Comparison of ENCODE assay signal across 22 cellular contexts in the genomic region with DNA sequence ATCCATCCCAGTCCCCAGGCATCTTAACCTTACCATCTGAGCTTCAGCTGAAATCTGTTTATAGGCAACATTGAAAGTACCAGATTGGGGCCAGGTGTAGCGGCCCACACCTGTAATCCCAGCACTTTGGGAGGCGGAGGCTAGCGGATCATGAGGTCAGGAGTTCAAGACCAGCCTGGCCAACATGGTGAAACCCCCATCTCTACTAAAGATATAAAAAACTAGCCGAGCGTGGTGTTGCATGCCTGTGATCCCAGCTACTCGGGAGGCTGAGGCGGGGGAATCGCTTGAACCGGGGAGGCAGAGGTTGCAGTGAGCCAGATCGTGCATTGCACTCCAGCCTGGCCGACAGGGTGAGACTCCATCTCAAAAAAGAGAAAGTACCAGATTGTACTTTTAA. TPM values are rescaled to one million over a fixed set of nuclear protein-coding genes. Genes with fewer than 3 reads are reported as not detected.
A peak's percentile ranks its signal among the peaks of the same experiment; 100 is the strongest.
DNase-seq lines count a peak whose midpoint lies in the region; ATAC-seq and TF ChIP-seq lines count a peak whose summit lies in the region.
"Had no signal": no experiment of that assay in that cellular context is flagged by ENCODE, and none has a peak within 500 bp of the region (broad histone marks: within the 10 kb centered on the region; RNA-seq: fewer than 3 reads in every experiment).

No MANE protein-coding gene starts in this region.

- no peaks in the 10 kb centered on the region for H3K27me3 Mint-ChIP-seq in activated T-helper 1 cell treated with anti-CD3 and anti-CD28 coated beads, Interleukin-12 subunit alpha, Interleukin-12 subunit beta, Interleukin-2, Interleukin-4 antibody, amounts not matched to agents 30 ng/mL and 10 ng/mL and 1 ng/mL, durations not matched to agents 14 hours and 24 hours and 36 hours (ENCODE audit: insufficient read depth)
- H3K27me3 Mint-ChIP-seq: CD4-positive, alpha-beta T cell had no signal

- no peak overlapping the region for H3K4me3 ChIP-seq in cardiac muscle cell
- no peak overlapping the region for H3K4me3 ChIP-seq in right atrium auricular region
- H3K4me3 ChIP-seq in gastrocnemius medialis: no peak overlapping the region
- H3K4me3 ChIP-seq: A549; BLaER1 treated with 17β-estradiol and CSF1 and Interleukin-3, amounts not matched to agents 10 nM and 100 nM; GM23248; SJSA1 had no signal

- intact Hi-C loops in activated T-helper 1 cell treated with anti-CD3 and anti-CD28 coated beads, Interleukin-12 subunit alpha, Interleukin-12 subunit beta, Interleukin-2, Interleukin-4 antibody, amounts not matched to agents 30 ng/mL and 10 ng/mL and 1 ng/mL, durations not matched to agents 14 hours and 24 hours and 36 hours (cut with micrococcal nuclease): no loop called here
- intact Hi-C loops in gastrocnemius medialis (cut with DNase I; ENCODE audit: low total_unique reads): no loop called here

- H3K9me3 Mint-ChIP-seq in activated T-helper 1 cell treated with anti-CD3 and anti-CD28 coated beads, Interleukin-12 subunit alpha, Interleukin-12 subunit beta, Interleukin-2, Interleukin-4 antibody, amounts not matched to agents 30 ng/mL and 10 ng/mL and 1 ng/mL, durations not matched to agents 14 hours and 24 hours and 36 hours: no peaks in the 10 kb centered on the region
- H3K9me3 Mint-ChIP-seq: CD4-positive, alpha-beta T cell had no signal

- ATAC-seq in gastrocnemius medialis (no peak), GM19395 (IDR thresholded peaks at IDR 0.05; ENCODE audit: unreplicated experiment) (no peak)
- ATAC-seq: PC-3 had no signal

- peak overlapping the region; percentile 48 for H3K27ac Mint-ChIP-seq in activated T-helper 1 cell treated with anti-CD3 and anti-CD28 coated beads, Interleukin-12 subunit alpha, Interleukin-12 subunit beta, Interleukin-2, Interleukin-4 antibody, amounts not matched to agents 30 ng/mL and 10 ng/mL and 1 ng/mL, durations not matched to agents 14 hours and 24 hours and 36 hours
- H3K27ac Mint-ChIP-seq: CD4-positive, alpha-beta T cell had no signal

- peaks cover 14% of the 10 kb centered on the region for H3K4me1 Mint-ChIP-seq in activated T-helper 1 cell treated with anti-CD3 and anti-CD28 coated beads, Interleukin-12 subunit alpha, Interleukin-12 subunit beta, Interleukin-2, Interleukin-4 antibody, amounts not matched to agents 30 ng/mL and 10 ng/mL and 1 ng/mL, durations not matched to agents 14 hours and 24 hours and 36 hours (ENCODE audit: low read depth)

- peaks cover 17% of the 10 kb centered on the region for H3K4me1 ChIP-seq in cardiac muscle cell (ENCODE audit: low read depth)
- H3K4me1 ChIP-seq in right atrium auricular region: peaks cover 0 to 42% of the 10 kb centered on the region in 2 donors
- peaks cover 14 to 17% of the 10 kb centered on the region in 2 donors for H3K4me1 ChIP-seq in gastrocnemius medialis

- no peak for TF ChIP-seq POLR2A in gastrocnemius medialis (IDR thresholded peaks at IDR 0.05)

- TF ChIP-seq CTCF in cardiac muscle cell (IDR thresholded peaks at IDR 0.05; ENCODE audit: low read depth, low read length): no peak
- TF ChIP-seq CTCF in right atrium auricular region (IDR thresholded peaks at IDR 0.05): no peak
- no peak for TF ChIP-seq CTCF in gastrocnemius medialis (IDR thresholded peaks at IDR 0.05 in 4 of 5, conservative IDR thresholded peaks at IDR 0.05 in 1 of 5)

- H3K4me3 Mint-ChIP-seq in activated T-helper 1 cell treated with anti-CD3 and anti-CD28 coated beads, Interleukin-12 subunit alpha, Interleukin-12 subunit beta, Interleukin-2, Interleukin-4 antibody, amounts not matched to agents 30 ng/mL and 10 ng/mL and 1 ng/mL, durations not matched to agents 14 hours and 24 hours and 36 hours: no peak overlapping the region
- H3K4me3 Mint-ChIP-seq: CD4-positive, alpha-beta T cell had no signal

- H3K9me3 ChIP-seq in cardiac muscle cell (ENCODE audit: low read depth): no peaks in the 10 kb centered on the region
- H3K9me3 ChIP-seq in right atrium auricular region: no peaks in the 10 kb centered on the region
- no peaks in the 10 kb centered on the region for H3K9me3 ChIP-seq in gastrocnemius medialis
- H3K9me3 ChIP-seq: A549, SJSA1 had no signal

- H3K36me3 Mint-ChIP-seq in activated T-helper 1 cell treated with anti-CD3 and anti-CD28 coated beads, Interleukin-12 subunit alpha, Interleukin-12 subunit beta, Interleukin-2, Interleukin-4 antibody, amounts not matched to agents 30 ng/mL and 10 ng/mL and 1 ng/mL, durations not matched to agents 14 hours and 24 hours and 36 hours (ENCODE audit: low read depth): peaks cover 32% of the 10 kb centered on the region

- H3K36me3 ChIP-seq in cardiac muscle cell (peaks cover 4% of the 10 kb centered on the region), right atrium auricular region (peaks cover 44% of the 10 kb centered on the region), gastrocnemius medialis (peaks cover 2 to 55% of the 10 kb centered on the region in 2 donors)

- DNase-seq in cardiac muscle cell (ENCODE audit: low read depth in 1 of 2, low spot score in 1 of 2): no peak
- DNase-seq in right atrium auricular region (ENCODE audit: low spot score): no peak
- no peak for DNase-seq in activated T-helper 1 cell treated with anti-CD3 and anti-CD28 coated beads, Interleukin-12 subunit alpha, Interleukin-12 subunit beta, Interleukin-2, Interleukin-4 antibody, amounts not matched to agents 30 ng/mL and 10 ng/mL and 1 ng/mL, durations not matched to agents 14 hours and 24 hours and 36 hours (ENCODE audit: low spot score)
- DNase-seq in mesenteric fat pad (ENCODE audit: low spot score): peak; percentile 64
- no peak for DNase-seq in gastrocnemius medialis
- DNase-seq in activated CD4-positive, alpha-beta T cell treated with anti-CD3 and anti-CD28 coated beads for 4 hours: no peak
- DNase-seq: AML-193; CD4-positive, alpha-beta T cell; H7; KG1; MM.1S; NCI-H446 treated with DMSO at 0.1 percent for 48 hours; NCI-H82; NK-92 treated with Interleukin-12 subunit alpha and Interleukin-12 subunit beta, amount 100 ng/mL, for 24 hours; PC-3; Right ventricle myocardium superior; RPMI8226 had no signal

- in situ Hi-C loops in gastrocnemius medialis (cut with MboI; ENCODE audit: low sequenced_read_pairs in 4 of 4): no loop called here

- H3K27me3 ChIP-seq in cardiac muscle cell (no peaks in the 10 kb centered on the region), right atrium auricular region (no peaks in the 10 kb centered on the region), gastrocnemius medialis (no peaks in the 10 kb centered on the region)
- H3K27me3 ChIP-seq: BLaER1 treated with 17β-estradiol and CSF1 and Interleukin-3, amounts not matched to agents 10 nM and 100 nM; SJSA1 had no signal

- H3K27ac ChIP-seq in cardiac muscle cell (peak overlapping the region; percentile 92), right atrium auricular region (no peak overlapping the region), gastrocnemius medialis (peak overlapping the region; percentile 62 to 73 (median 70))
- H3K27ac ChIP-seq: A549; BLaER1 treated with 17β-estradiol and CSF1 and Interleukin-3, amounts not matched to agents 10 nM and 100 nM; GM23248 had no signal

RNA-seq across cellular contexts. Expression of gene CRCP, which starts 39.0 kb away (rescaled TPM):
- total RNA-seq in cardiac muscle cell (20.3 and 30.0 TPM in 2 replicates), right atrium auricular region (10 to 100 TPM; 29.9 to 44.9 TPM), mesenteric fat pad (29.1 TPM), gastrocnemius medialis (10 to 100 TPM; 19.2 to 21.3 (median 20.4) TPM)
- polyA plus RNA-seq in cardiac muscle cell: 10.6 and 15.5 TPM in 2 replicates
- 41.0 and 44.1 TPM in 2 replicates for total RNA-seq in activated T-helper 1 cell treated with anti-CD3 and anti-CD28 coated beads, Interleukin-12 subunit alpha, Interleukin-12 subunit beta, Interleukin-2, Interleukin-4 antibody, amounts not matched to agents 30 ng/mL and 10 ng/mL and 1 ng/mL, durations not matched to agents 14 hours and 24 hours and 36 hours

RNA-seq across cellular contexts. Expression of gene TPST1, which starts 51.4 kb away (rescaled TPM):
- 20.4 and 21.1 TPM in 2 replicates for total RNA-seq in cardiac muscle cell
- polyA plus RNA-seq in cardiac muscle cell: 23.7 and 24.8 TPM in 2 replicates
- total RNA-seq in right atrium auricular region: 1 to 10 TPM; 9.0 to 9.3 TPM
- total RNA-seq in activated T-helper 1 cell treated with anti-CD3 and anti-CD28 coated beads, Interleukin-12 subunit alpha, Interleukin-12 subunit beta, Interleukin-2, Interleukin-4 antibody, amounts not matched to agents 30 ng/mL and 10 ng/mL and 1 ng/mL, durations not matched to agents 14 hours and 24 hours and 36 hours: 1.6 and 1.8 TPM in 2 replicates
- 21.8 TPM for total RNA-seq in mesenteric fat pad
- total RNA-seq in gastrocnemius medialis: 1 to 10 TPM; 1.4 to 3.7 (median 3.0) TPM

Comparison
In these comparisons a context has a peak if more than half of its experiments do, and no peak if none do; other contexts are left out.
1. H3K27ac ChIP-seq: peak in cardiac muscle cell (single experiment) and gastrocnemius medialis (4 of 4); none in right atrium auricular region (0 of 2).